Comparison of ENCODE assay signal across 9 cellular contexts in genomic region chr10:117168135-117168674, GRCh38. TPM values are rescaled to one million over a fixed set of nuclear protein-coding genes. Genes with fewer than 3 reads are reported as not detected.
DNase-seq lines count a peak whose midpoint lies in the region; ATAC-seq and TF ChIP-seq lines count a peak whose summit lies in the region.
"Had no signal": no experiment of that assay in that cellular context is flagged by ENCODE, and none has a peak within 500 bp of the region (broad histone marks: within the 10 kb centered on the region; RNA-seq: fewer than 3 reads in every experiment).

No MANE protein-coding gene starts in this region.

- DNase-seq in DMS53 (lab: John Stamatoyannopoulos, UW), result peak; percentile 69
- DNase-seq in DMS53 treated with DMSO at 0.1 percent for 48 hours (lab: John Stamatoyannopoulos, UW; ENCODE audit: unreplicated experiment), result no peak
- peak; percentile 25 for DNase-seq in NCI-H1105 (lab: John Stamatoyannopoulos, UW)
- peak; percentile 49 to 56 for DNase-seq in activated CD4-positive, alpha-beta T cell treated with anti-CD3 and anti-CD28 coated beads, Interleukin-2, amount 50 U/mL, for 4 hours
- DNase-seq in ecto neural progenitor cell (ENCODE audit: low spot score), result peak; percentile 89
- DNase-seq in lung (ENCODE audit: low spot score), result peak; percentile 54
- peak; percentile 27 for DNase-seq in stimulated activated CD8-positive, alpha-beta memory T cell treated with anti-CD3 and anti-CD28 coated beads, Interleukin-15, amount 100 ng/mL, for 1 hour (ENCODE audit: low read depth)

- peaks cover 3% of the 10 kb centered on the region for H3K27me3 ChIP-seq in lung (ENCODE audit: control insufficient read depth, insufficient read depth)

- peaks cover 0 to 9% of the 10 kb centered on the region in 2 donors for H3K9me3 ChIP-seq in lung (ENCODE audit: control insufficient read depth in 2 of 2, insufficient read depth in 1 of 2, low read length in 1 of 2)

- H3K4me1 ChIP-seq in lung (ENCODE audit: control insufficient read depth in 2 of 2, insufficient read depth in 2 of 2, low read length in 2 of 2), result peaks cover 0 to 18% of the 10 kb centered on the region in 2 donors

- whole genome bisulfite sequencing in lung, 2 donors, result 2 to 4% methylated on average over 31 to 49 of the region's 49 CpGs

- H3K36me3 ChIP-seq in lung (ENCODE audit: control insufficient read depth in 2 of 2, insufficient read depth in 2 of 2, low read length in 2 of 2), result no peaks in the 10 kb centered on the region
- H3K36me3 ChIP-seq: BLaER1 treated with 17β-estradiol and CSF1 and Interleukin-3, amounts not matched to agents 10 nM and 100 nM had no signal

- peak; percentile 73 for ATAC-seq in HG02610 (IDR thresholded peaks at IDR 0.05; ENCODE audit: unreplicated experiment)
- ATAC-seq in lung (ENCODE audit: insufficient read depth, low FRiP score), result peak; percentile 92

- TF ChIP-seq CTCF in lung (IDR thresholded peaks at IDR 0.05; ENCODE audit: control extremely low read depth, extremely low read depth), result peak; percentile 28

- no peak overlapping the region for H3K4me3 ChIP-seq in lung
- H3K4me3 ChIP-seq: BLaER1 treated with 17β-estradiol and CSF1 and Interleukin-3, amounts not matched to agents 10 nM and 100 nM had no signal

- H3K27ac ChIP-seq in lung (ENCODE audit: low read depth in 1 of 2, low read length in 1 of 2), result no peak overlapping the region
- H3K27ac ChIP-seq: BLaER1 treated with 17β-estradiol and CSF1 and Interleukin-3, amounts not matched to agents 10 nM and 100 nM had no signal

RNA-seq across cellular contexts. Expression of gene KCNK18, which starts 29.1 kb away (rescaled TPM):
- total RNA-seq in lung, result not detected
- not detected for polyA plus RNA-seq in lung

RNA-seq across cellular contexts. Expression of gene VAX1, which starts 30.1 kb away (rescaled TPM):
- not detected for total RNA-seq in lung
- not detected for polyA plus RNA-seq in lung
